Comparison of ENCODE assay signal across 8 cellular contexts in genomic region chr17:75844530-75845057, GRCh38. TPM values are rescaled to one million over a fixed set of nuclear protein-coding genes. Genes with fewer than 3 reads are reported as not detected.
DNase-seq lines count a peak whose midpoint lies in the region; ATAC-seq and TF ChIP-seq lines count a peak whose summit lies in the region.

No MANE protein-coding gene starts in this region.

- intact Hi-C loops in heart right ventricle (cut with DNase I) = loop anchor here in 2 of 10 donors (1.0 to 5.0 kb wide), 3 partner anchors 34 to 67 kb away; partner anchors contain the start of genes TRIM47 (in 1 of the 2) and TRIM65 (in 1 of the 2)

- ATAC-seq in heart right ventricle = peak; percentile 12 to 69 (median 54)
- peak; percentile 40 for ATAC-seq in stimulated activated effector memory CD8-positive, alpha-beta T cell treated with anti-CD3 and anti-CD28 coated beads, Interleukin-12 subunit alpha, Interleukin-12 subunit beta, amount 100 ng/mL, for 72 hours

- peaks cover 0 to 62% (median 27%) of the 10 kb centered on the region in 9 donors for H3K36me3 ChIP-seq in heart right ventricle

- no peak for TF ChIP-seq CTCF in heart right ventricle (IDR thresholded peaks at IDR 0.05)

- peaks cover 34 to 63% (median 55%) of the 10 kb centered on the region in 9 donors for H3K4me1 ChIP-seq in heart right ventricle

- peak overlapping the region; percentile 96 for H3K27ac Mint-ChIP-seq in stimulated activated effector memory CD8-positive, alpha-beta T cell treated with anti-CD3 and anti-CD28 coated beads, Interleukin-12 subunit alpha, Interleukin-12 subunit beta, amount 100 ng/mL, for 72 hours

- H3K4me3 Mint-ChIP-seq in stimulated activated effector memory CD8-positive, alpha-beta T cell treated with anti-CD3 and anti-CD28 coated beads, Interleukin-12 subunit alpha, Interleukin-12 subunit beta, amount 100 ng/mL, for 72 hours = peak overlapping the region; percentile 86

- H3K27me3 ChIP-seq in heart right ventricle = no peaks in the 10 kb centered on the region

- H3K9me3 ChIP-seq in heart right ventricle = no peaks in the 10 kb centered on the region

- H3K9me3 Mint-ChIP-seq in stimulated activated effector memory CD8-positive, alpha-beta T cell treated with anti-CD3 and anti-CD28 coated beads, Interleukin-12 subunit alpha, Interleukin-12 subunit beta, amount 100 ng/mL, for 72 hours = no peaks in the 10 kb centered on the region

- WGBS in heart right ventricle, 2 donors = 36 to 40% methylated on average over 13 to 14 of the region's 14 CpGs

- peaks cover 26% of the 10 kb centered on the region for H3K4me1 Mint-ChIP-seq in stimulated activated effector memory CD8-positive, alpha-beta T cell treated with anti-CD3 and anti-CD28 coated beads, Interleukin-12 subunit alpha, Interleukin-12 subunit beta, amount 100 ng/mL, for 72 hours

- H3K27ac ChIP-seq in heart right ventricle = peak overlapping the region; percentile 65 to 97 (median 88)

- H3K36me3 Mint-ChIP-seq in stimulated activated effector memory CD8-positive, alpha-beta T cell treated with anti-CD3 and anti-CD28 coated beads, Interleukin-12 subunit alpha, Interleukin-12 subunit beta, amount 100 ng/mL, for 72 hours = peaks cover 85% of the 10 kb centered on the region

- peak; percentile 32 for DNase-seq in stimulated activated CD4-positive, alpha-beta T cell treated with anti-CD3 and anti-CD28 coated beads, Interleukin-12 subunit alpha, Interleukin-12 subunit beta, amount 100 ng/mL, for 4 hours
- DNase-seq in stimulated activated CD4-positive, alpha-beta T cell treated with anti-CD3 and anti-CD28 coated beads, Interleukin-1b, Interleukin-23, amount 100 ng/mL, for 48 hours = no peak
- DNase-seq in SW480 (ENCODE audit: low spot score) (peak; percentile 91), heart right ventricle (no peak), SKM-1 treated with dmso at 0.1 percent for 144 hours (lab: John Stamatoyannopoulos, UW; ENCODE audit: unreplicated experiment) (no peak), NCI-H146 (lab: John Stamatoyannopoulos, UW) (no peak), EL (no peak)
- no peak for DNase-seq in stimulated activated effector memory CD8-positive, alpha-beta T cell treated with anti-CD3 and anti-CD28 coated beads, Interleukin-12 subunit alpha, Interleukin-12 subunit beta, amount 100 ng/mL, for 72 hours (ENCODE audit: low spot score in 2 of 2)

- peak overlapping the region in 6 of 10 donors; percentile 19 to 64 (median 30) for H3K4me3 ChIP-seq in heart right ventricle

RNA-seq across cellular contexts. Expression of gene UNC13D, which starts 0.4 kb away (rescaled TPM):
- 10 to 100 TPM in 3 of 10 donors, 1 to 10 TPM in 7; 5.5 to 20.7 (median 8.5) TPM for total RNA-seq in heart right ventricle
- polyA plus RNA-seq in heart right ventricle = 10 to 100 TPM in 1 of 2 donors, 1 to 10 TPM in 1; 3.0 to 12.6 TPM

RNA-seq across cellular contexts. Expression of gene WBP2, which starts 10.5 kb away (rescaled TPM):
- total RNA-seq in heart right ventricle = 100 to 1,000 TPM; 130 to 210 (median 173) TPM
- polyA plus RNA-seq in heart right ventricle = 100 to 1,000 TPM; 155 to 205 TPM

RNA-seq across cellular contexts. Expression of gene TRIM47, which starts 33.8 kb away (rescaled TPM):
- 10 to 100 TPM in 9 of 10 donors, 1 to 10 TPM in 1; 9.3 to 53.1 (median 21.5) TPM for total RNA-seq in heart right ventricle
- polyA plus RNA-seq in heart right ventricle = 10 to 100 TPM; 22.4 to 48.7 TPM

RNA-seq across cellular contexts. Expression of gene TRIM65, which starts 52.2 kb away (rescaled TPM):
- 10 to 100 TPM in 1 of 10 donors, 1 to 10 TPM in 9; 5.1 to 12.7 (median 8.9) TPM for total RNA-seq in heart right ventricle
- 10 to 100 TPM in 1 of 2 donors, 1 to 10 TPM in 1; 5.6 to 16.7 TPM for polyA plus RNA-seq in heart right ventricle

RNA-seq across cellular contexts. Expression of gene UNK, which starts 60.0 kb away (rescaled TPM):
- 10 to 100 TPM; 11.6 to 19.1 (median 14.7) TPM for total RNA-seq in heart right ventricle
- polyA plus RNA-seq in heart right ventricle = 10 to 100 TPM; 12.9 to 21.3 TPM

Comparison
In these comparisons a context has a peak if more than half of its experiments do, and no peak if none do; other contexts are left out.
1. DNase-seq: peak in stimulated activated CD4-positive, alpha-beta T cell treated with anti-CD3 and anti-CD28 coated beads, Interleukin-12 subunit alpha, Interleukin-12 subunit beta, amount 100 ng/mL, for 4 hours (single experiment) and SW480 (single experiment); none in stimulated activated CD4-positive, alpha-beta T cell treated with anti-CD3 and anti-CD28 coated beads, Interleukin-1b, Interleukin-23, amount 100 ng/mL, for 48 hours (single experiment), heart right ventricle (0 of 2), stimulated activated effector memory CD8-positive, alpha-beta T cell treated with anti-CD3 and anti-CD28 coated beads, Interleukin-12 subunit alpha, Interleukin-12 subunit beta, amount 100 ng/mL, for 72 hours (0 of 2), SKM-1 treated with dmso at 0.1 percent for 144 hours (single experiment), NCI-H146 (single experiment) and EL (single experiment).